17 cellular contexts compared by ENCODE assay signal in the genomic region with DNA sequence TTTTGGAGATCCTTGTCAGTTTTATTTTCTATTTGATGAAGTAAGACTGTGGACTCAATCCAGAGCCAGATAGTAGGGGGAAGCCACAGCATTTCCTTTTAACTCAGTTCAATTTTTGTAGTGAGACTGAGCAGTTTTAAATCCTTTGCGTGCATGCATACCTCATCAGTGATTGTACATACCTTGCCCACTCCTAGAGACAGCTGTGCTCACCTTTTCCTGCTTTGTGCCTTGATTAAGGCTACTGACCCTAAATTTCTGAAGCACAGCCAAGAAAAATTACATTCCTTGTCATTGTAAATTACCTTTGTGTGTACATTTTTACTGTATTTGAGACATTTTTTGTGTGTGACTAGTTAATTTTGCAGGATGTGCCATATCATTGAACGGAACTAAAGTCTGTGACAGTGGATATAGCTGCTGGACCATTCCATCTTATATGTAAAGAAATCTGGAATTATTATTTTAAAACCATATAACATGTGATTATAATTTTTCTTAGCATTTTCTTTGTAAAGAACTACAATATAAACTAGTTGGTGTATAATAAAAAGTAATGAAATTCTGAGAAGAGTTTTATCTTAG. TPM values are rescaled to one million over a fixed set of nuclear protein-coding genes. Genes with fewer than 3 reads are reported as not detected.
A peak's percentile ranks its signal among the peaks of the same experiment; 100 is the strongest.
DNase-seq lines count a peak whose midpoint lies in the region; ATAC-seq, FAIRE-seq and TF ChIP-seq lines count a peak whose summit lies in the region.
"Had no signal": no experiment of that assay in that cellular context is flagged by ENCODE, and none has a peak within 500 bp of the region (broad histone marks: within the 10 kb centered on the region; RNA-seq: fewer than 3 reads in every experiment).

No MANE protein-coding gene starts in this region.

- H3K9me3 ChIP-seq in A673 (ENCODE audit: low read depth, low read length, poor library complexity, severe bottlenecking) = no peaks in the 10 kb centered on the region
- H3K9me3 ChIP-seq in HCT116 (ENCODE audit: control insufficient read depth in 1 of 2, insufficient read depth in 1 of 2, low read depth in 1 of 2, low read length in 2 of 2) = no peaks in the 10 kb centered on the region
- H3K9me3 ChIP-seq in body of pancreas = no peaks in the 10 kb centered on the region

- H3K27ac ChIP-seq in A673 (ENCODE audit: low read depth, low read length, poor library complexity, severe bottlenecking) (no peak overlapping the region), HCT116 (ENCODE audit: low read depth, low read length) (no peak overlapping the region), body of pancreas (peak overlapping the region in 3 of 4 donors; percentile 56 to 67 (median 61))

- H3K4me3 ChIP-seq in A673 (ENCODE audit: low read depth, low read length, poor library complexity, severe bottlenecking) (no peak overlapping the region), HCT116 (replicated peaks in 1 of 2; ENCODE audit: low read depth in 1 of 2, low read length in 2 of 2) (no peak overlapping the region), body of pancreas (no peak overlapping the region)

- ATAC-seq in HCT116 = no peak; the same call in 1 of the 2 replicates
- peak; percentile 61 for ATAC-seq in body of pancreas
- ATAC-seq: sciatic nerve had no signal

- FAIRE-seq in H54 (lab: Jason Lieb, UNC) = no peak
- FAIRE-seq: endometrium, H1 had no signal

- TSS peak; percentile 21 for BruUV-seq in A673 (replicated peaks; lab: Mats Ljungman, UMichigan)
- BruUV-seq in HCT116 (replicated peaks; lab: Mats Ljungman, UMichigan) = TSS peak; percentile 21

- H3K9me2 ChIP-seq in HCT116 (ENCODE audit: insufficient read depth) = no peaks in the 10 kb centered on the region

- H3K9ac ChIP-seq in HCT116 (ENCODE audit: low read length) = no peak overlapping the region

- H3K36me3 ChIP-seq in A673 (ENCODE audit: insufficient read depth, low read length, poor library complexity, severe bottlenecking) = peaks cover 93% of the 10 kb centered on the region
- H3K36me3 ChIP-seq in HCT116 (ENCODE audit: control insufficient read depth in 1 of 2, insufficient read depth in 2 of 2, low read length in 2 of 2) = peaks cover 36 to 42% of the 10 kb centered on the region in 2 experiments; a peak in 3 of 4 replicates
- H3K36me3 ChIP-seq in body of pancreas (replicated peaks in 1 of 2; ENCODE audit: insufficient read depth in 1 of 2, low read depth in 2 of 2) = peaks cover 9 to 17% of the 10 kb centered on the region in 2 donors

- 0 out of 2 replicates have a peak, but pooled peaks cover 4% of the 10 kb centered on the region for H4K20me1 ChIP-seq in HCT116 (ENCODE audit: insufficient read depth)

- TF ChIP-seq POLR2A in HCT116 (IDR thresholded peaks at IDR 0.05; ENCODE audit: borderline replicate concordance, extremely low read depth, insufficient read depth, insufficient read length) = no peak
- no peak for TF ChIP-seq POLR2A in body of pancreas (IDR thresholded peaks at IDR 0.05)
- no peak for TF ChIP-seq POLR2A in H54 (IDR thresholded peaks at IDR 0.05; ENCODE audit: low read depth, low read length)

- TF ChIP-seq CTCF in A673 (conservative IDR thresholded peaks at IDR 0.05; ENCODE audit: low read depth, low read length) (no peak), HCT116 (IDR thresholded peaks at IDR 0.05 in 2 of 3, conservative IDR thresholded peaks at IDR 0.05 in 1 of 3; ENCODE audit: borderline replicate concordance in 1 of 3, insufficient read depth in 1 of 3, low read depth in 2 of 3, low read length in 2 of 3) (no peak), body of pancreas (IDR thresholded peaks at IDR 0.05) (no peak)

- CTCF ChIA-PET in A673 (lab: Charles Lee) (no interaction called here), HCT116 (lab: Charles Lee) (no interaction called here)

- no peak overlapping the region for H3K4me2 ChIP-seq in HCT116 (ENCODE audit: low read length)

- intact Hi-C loops in A673 (cut with micrococcal nuclease; ENCODE audit: unreplicated experiment) (no loop called here), HCT116 (cut with micrococcal nuclease) (no loop called here), body of pancreas (cut with DNase I) (no loop called here)

- WGBS in body of pancreas, 2 donors = 65 to 75% methylated on average over 2 of the region's 2 CpGs

- DNase-seq in A673 (ENCODE audit: low spot score) (no peak), HCT116 (ENCODE audit: low read depth, low spot score) (no peak), body of pancreas (no peak), kidney tubule cell (ENCODE audit: low spot score) (peak; percentile 44), NCI-H2029 treated with DMSO at 0.1 percent for 48 hours (lab: John Stamatoyannopoulos, UW) (no peak), H54 (ENCODE audit: insufficient read length, low spot score) (no peak), DMS53 (lab: John Stamatoyannopoulos, UW) (no peak), RKO (ENCODE audit: low spot score) (no peak)
- DNase-seq: amniotic stem cell; mesendoderm; NCI-H2227 treated with DMSO at 0.1 percent for 48 hours; NK-92 treated with Interleukin-12 subunit alpha and Interleukin-12 subunit beta, amount 100 ng/mL, for 24 hours; SHP77 treated with DMSO at 0.1 percent for 48 hours; stimulated activated CD4-positive, alpha-beta T cell treated with anti-CD3 and anti-CD28 coated beads, Interleukin-1b, Interleukin-23, amount 100 ng/mL, for 48 hours had no signal

- no peaks in the 10 kb centered on the region for H3K4me1 ChIP-seq in A673 (ENCODE audit: insufficient read depth, low read length, poor library complexity, severe bottlenecking)
- H3K4me1 ChIP-seq in HCT116 (ENCODE audit: control insufficient read depth in 1 of 2, insufficient read depth in 2 of 2, low read length in 2 of 2) = no peaks in the 10 kb centered on the region
- H3K4me1 ChIP-seq in body of pancreas = peaks cover 14% of the 10 kb centered on the region

- H3K79me2 ChIP-seq in HCT116 (ENCODE audit: insufficient read depth, low read length) = no peaks in the 10 kb centered on the region; the same call in 1 of the 2 replicates

- no peak for TF ChIP-seq RAD21 in HCT116 (IDR thresholded peaks at IDR 0.05; ENCODE audit: low read depth)

- POLR2A ChIA-PET in A673 (lab: Charles Lee; ENCODE audit: low non-redundant PET) = no interaction called here
- POLR2A ChIA-PET in HCT116 (lab: Charles Lee) = interaction anchor here (3.1 kb wide), 1 partner anchor 18 kb away, joined by 8 read pairs; a partner anchor contains a TSS

- no peak overlapping the region for H2AFZ ChIP-seq in HCT116 (ENCODE audit: low read depth, low read length, poor library complexity, severe bottlenecking)

- H3K27me3 ChIP-seq in A673 (replicated peaks; ENCODE audit: insufficient read depth, low read depth, low read length, poor library complexity) (no peaks in the 10 kb centered on the region), HCT116 (ENCODE audit: insufficient read depth, low read length) (no peaks in the 10 kb centered on the region), body of pancreas (no peaks in the 10 kb centered on the region)

- RAD21 ChIA-PET in HCT116 (lab: Charles Lee; ENCODE audit: low non-redundant PET in 1 of 2, low total read pairs in 2 of 2, uncharacterized antibody in 2 of 2, unreplicated experiment in 2 of 2) = no interaction called here

TF ChIP-seq in HCT116, 20 proteins besides CTCF, POLR2A, EP300 and RAD21 (continues in another document):
- TF ChIP-seq ZNF274 (IDR thresholded peaks at IDR 0.05; ENCODE audit: low read depth, low read length) = no peak
- no peak for TF ChIP-seq TCF7L2 (IDR thresholded peaks at IDR 0.05; ENCODE audit: borderline replicate concordance, extremely low read depth, insufficient read depth, insufficient read length)
- TF ChIP-seq, protein P1, sequence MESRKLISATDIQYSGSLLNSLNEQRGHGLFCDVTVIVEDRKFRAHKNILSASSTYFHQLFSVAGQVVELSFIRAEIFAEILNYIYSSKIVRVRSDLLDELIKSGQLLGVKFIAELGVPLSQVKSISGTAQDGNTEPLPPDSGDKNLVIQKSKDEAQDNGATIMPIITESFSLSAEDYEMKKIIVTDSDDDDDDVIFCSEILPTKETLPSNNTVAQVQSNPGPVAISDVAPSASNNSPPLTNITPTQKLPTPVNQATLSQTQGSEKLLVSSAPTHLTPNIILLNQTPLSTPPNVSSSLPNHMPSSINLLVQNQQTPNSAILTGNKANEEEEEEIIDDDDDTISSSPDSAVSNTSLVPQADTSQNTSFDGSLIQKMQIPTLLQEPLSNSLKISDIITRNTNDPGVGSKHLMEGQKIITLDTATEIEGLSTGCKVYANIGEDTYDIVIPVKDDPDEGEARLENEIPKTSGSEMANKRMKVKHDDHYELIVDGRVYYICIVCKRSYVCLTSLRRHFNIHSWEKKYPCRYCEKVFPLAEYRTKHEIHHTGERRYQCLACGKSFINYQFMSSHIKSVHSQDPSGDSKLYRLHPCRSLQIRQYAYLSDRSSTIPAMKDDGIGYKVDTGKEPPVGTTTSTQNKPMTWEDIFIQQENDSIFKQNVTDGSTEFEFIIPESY (IDR thresholded peaks at IDR 0.05; ENCODE audit: extremely low read depth, insufficient replicate concordance, low read length) = no peak
- TF ChIP-seq JUND (IDR thresholded peaks at IDR 0.05) = no peak
- TF ChIP-seq SP1 (IDR thresholded peaks at IDR 0.05; ENCODE audit: low read depth) = no peak
- TF ChIP-seq POLR2AphosphoS5 (IDR thresholded peaks at IDR 0.05; ENCODE audit: low read depth, low read length) = no peak
- no peak for TF ChIP-seq EZH2 (IDR thresholded peaks at IDR 0.05)

RNA-seq across cellular contexts. Expression of a gene that starts 17.8 kb away (rescaled TPM):
- total RNA-seq in A673 (2021) (53.4 and 55.1 TPM in 2 replicates), HCT116 (2021; ENCODE audit: unreplicated experiment) (43.5 TPM), body of pancreas (10 to 100 TPM in 1 of 2 donors, 1 to 10 TPM in 1; 5.9 to 21.8 TPM)
- polyA plus RNA-seq in HCT116 (2012) = 19.8 and 28.3 TPM in 2 replicates

RNA-seq across cellular contexts. Expression of a gene that starts 26.7 kb away (rescaled TPM):
- total RNA-seq in A673 (2021) = 55.5 and 66.5 TPM in 2 replicates
- 55.1 TPM for total RNA-seq in HCT116 (2021; ENCODE audit: unreplicated experiment)
- polyA plus RNA-seq in HCT116 (2012) = 13.3 and 19.8 TPM in 2 replicates
- total RNA-seq in body of pancreas = 10 to 100 TPM; 10.9 to 13.2 TPM

Comparison
In these comparisons a context has a peak if more than half of its experiments do, and no peak if none do; other contexts are left out.
1. H3K27ac ChIP-seq: peak in body of pancreas (3 of 4); none in A673 (single experiment) and HCT116 (single experiment).